In the genomic region with DNA sequence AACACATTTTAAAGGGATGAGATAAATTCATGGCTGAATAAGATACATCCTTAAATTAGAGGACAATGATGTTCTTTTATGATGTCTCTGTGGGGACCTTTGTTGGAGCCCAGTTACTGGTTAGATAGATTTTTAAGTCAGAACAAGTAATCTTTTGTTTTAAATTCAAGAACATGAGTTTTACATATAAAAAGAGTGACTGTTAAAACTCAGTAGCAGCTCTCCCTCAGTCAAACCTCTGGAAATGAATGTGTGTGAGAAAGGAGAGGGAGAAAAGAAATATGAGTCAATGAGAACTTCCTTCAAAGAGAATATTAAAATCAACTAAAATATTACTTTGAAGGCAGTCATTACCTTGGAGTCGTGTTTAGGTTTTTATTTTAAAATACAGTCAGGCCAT, we compare ENCODE assay signal across 15 cellular contexts.
DNase-seq lines count a peak whose midpoint lies in the region; ATAC-seq and TF ChIP-seq lines count a peak whose summit lies in the region.
"Had no signal": no experiment of that assay in that cellular context is flagged by ENCODE, and none has a peak within 500 bp of the region (broad histone marks: within the 10 kb centered on the region; RNA-seq: fewer than 3 reads in every experiment).

No MANE protein-coding gene starts in this region.

- H4K20me1 ChIP-seq in osteoblast (ENCODE audit: insufficient read depth, low read length), result no peaks in the 10 kb centered on the region

- TF ChIP-seq CTCF in esophagus squamous epithelium (IDR thresholded peaks at IDR 0.05) (no peak), osteoblast (IDR thresholded peaks at IDR 0.05; ENCODE audit: extremely low read depth, low read depth, low read length) (no peak)

- H3K4me2 ChIP-seq in osteoblast (ENCODE audit: insufficient read depth, low read length), result peak overlapping the region; percentile 57
- H3K4me2 ChIP-seq: neural progenitor cell had no signal

- no peaks in the 10 kb centered on the region for H3K4me1 ChIP-seq in esophagus squamous epithelium
- peaks cover 50% of the 10 kb centered on the region for H3K4me1 ChIP-seq in osteoblast (ENCODE audit: insufficient read depth, low read length)
- H3K4me1 ChIP-seq: neural progenitor cell had no signal

- WGBS in esophagus squamous epithelium, 2 donors, result 54 to 64% methylated on average over 1 of the region's 1 CpG

- intact Hi-C loops in esophagus squamous epithelium (cut with DNase I), result no loop called here

- peak overlapping the region; percentile 56 for H3K9ac ChIP-seq in SK-N-MC (ENCODE audit: insufficient read length)
- H3K9ac ChIP-seq: neural progenitor cell had no signal

- TF ChIP-seq POLR2A in esophagus squamous epithelium (IDR thresholded peaks at IDR 0.05), result no peak

- no peak for ATAC-seq in GM18870 (IDR thresholded peaks at IDR 0.05; ENCODE audit: unreplicated experiment)

- H3K9me3 ChIP-seq in SK-N-MC (ENCODE audit: low read depth, low read length), result no peaks in the 10 kb centered on the region
- H3K9me3 ChIP-seq in esophagus squamous epithelium, result no peaks in the 10 kb centered on the region
- no peaks in the 10 kb centered on the region for H3K9me3 ChIP-seq in osteoblast (ENCODE audit: low read depth, low read length)
- H3K9me3 ChIP-seq: sigmoid colon had no signal

- H2AFZ ChIP-seq in osteoblast (ENCODE audit: low read length), result no peak overlapping the region
- H2AFZ ChIP-seq: neural progenitor cell had no signal

- DNase-seq in GM04503 (ENCODE audit: low read depth) (peak; percentile 54), SK-N-MC (ENCODE audit: low read depth, low spot score) (no peak), esophagus squamous epithelium (lab: John Stamatoyannopoulos, UW) (no peak), osteoblast (ENCODE audit: insufficient read length, low spot score, missing footprints) (no peak), GDM1 (lab: John Stamatoyannopoulos, UW) (no peak), AML-193 (lab: John Stamatoyannopoulos, UW) (no peak)
- DNase-seq in effector CD8-positive, alpha-beta T cell (lab: John Stamatoyannopoulos, UW), result no peak
- DNase-seq: activated CD4-positive, alpha-beta T cell treated with anti-CD3 and anti-CD28 coated beads, Interleukin-2, amount 10 ng/mL, durations not matched to agents 24 days and 14 days; NCI-H187; NCI-H69; sigmoid colon; stimulated activated naive CD4-positive, alpha-beta T cell had no signal

- H3K27ac ChIP-seq in SK-N-MC, result peak overlapping the region; percentile 99
- peak overlapping the region in 3 of 4 donors; percentile 0 to 41 (median 33) for H3K27ac ChIP-seq in esophagus squamous epithelium
- peak overlapping the region; percentile 82 for H3K27ac ChIP-seq in osteoblast (ENCODE audit: low read depth, low read length)
- H3K27ac ChIP-seq: neural progenitor cell, sigmoid colon had no signal

- H3K4me3 ChIP-seq in SK-N-MC (peak overlapping the region; percentile 51), esophagus squamous epithelium (no peak overlapping the region), osteoblast (ENCODE audit: insufficient read depth, low read length) (no peak overlapping the region)
- H3K4me3 ChIP-seq: lung, neural progenitor cell, sigmoid colon had no signal

- no peaks in the 10 kb centered on the region for H3K79me2 ChIP-seq in osteoblast (ENCODE audit: insufficient read depth, low read length)

- no peaks in the 10 kb centered on the region for H3K27me3 ChIP-seq in esophagus squamous epithelium
- no peaks in the 10 kb centered on the region for H3K27me3 ChIP-seq in osteoblast (ENCODE audit: insufficient read depth, low read length)
- H3K27me3 ChIP-seq: neural progenitor cell, sigmoid colon had no signal

- H3K36me3 ChIP-seq in SK-N-MC (ENCODE audit: insufficient read depth, low read length) (no peaks in the 10 kb centered on the region; the same call in 1 of the 2 replicates), esophagus squamous epithelium (no peaks in the 10 kb centered on the region), osteoblast (ENCODE audit: insufficient read depth, low read length) (no peaks in the 10 kb centered on the region)
- H3K36me3 ChIP-seq: neural progenitor cell, sigmoid colon had no signal

Comparison
In these comparisons a context has a peak if more than half of its experiments do, and no peak if none do; other contexts are left out.
1. H3K27ac ChIP-seq: peak in every context shown above with its lines; median percentile 99 in SK-N-MC; 82 in osteoblast; 33 in esophagus squamous epithelium.